Comparison of ENCODE assay signal across 10 cellular contexts in the genomic region with DNA sequence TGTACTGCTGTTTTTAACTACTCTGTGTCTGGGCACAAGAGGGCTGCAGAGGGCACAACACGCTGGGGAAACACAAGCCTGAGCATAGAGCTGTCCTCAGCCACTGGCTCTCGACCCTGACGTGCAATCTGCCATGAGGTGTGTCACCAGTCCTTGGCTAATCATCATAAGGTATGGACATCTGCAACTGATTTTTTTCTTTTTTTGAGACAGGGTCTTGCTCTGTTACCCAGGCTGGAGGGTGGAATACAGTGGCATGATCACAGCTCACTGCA. TPM values are rescaled to one million over a fixed set of nuclear protein-coding genes. Genes with fewer than 3 reads are reported as not detected.
DNase-seq lines count a peak whose midpoint lies in the region; ATAC-seq and TF ChIP-seq lines count a peak whose summit lies in the region.
"Had no signal": no experiment of that assay in that cellular context is flagged by ENCODE, and none has a peak within 500 bp of the region (broad histone marks: within the 10 kb centered on the region; RNA-seq: fewer than 3 reads in every experiment).

No MANE protein-coding gene starts in this region.

- no peaks in the 10 kb centered on the region for H3K9me2 ChIP-seq in SK-N-SH

- H3K18ac ChIP-seq in mesendoderm (ENCODE audit: low read length): peak overlapping the region; percentile 3

- no peak overlapping the region for H3K4ac ChIP-seq in mesendoderm (ENCODE audit: low read depth, low read length)

- H2BK120ac ChIP-seq in mesendoderm (ENCODE audit: low read depth, low read length): no peak overlapping the region

- H3K9ac ChIP-seq in SK-N-SH (peak overlapping the region; percentile 59; the same call in 1 of the 2 replicates), mesendoderm (ENCODE audit: low read length) (peak overlapping the region; percentile 36), subcutaneous abdominal adipose tissue (ENCODE audit: low read length in 5 of 5) (no peak overlapping the region)

- H3K79me2 ChIP-seq in SK-N-SH (ENCODE audit: insufficient read depth) (peaks cover 93% of the 10 kb centered on the region), mesendoderm (ENCODE audit: control insufficient read depth, insufficient read depth, low read length) (peaks cover 79% of the 10 kb centered on the region)

- H2BK15ac ChIP-seq in mesendoderm (replicated peaks; ENCODE audit: low read depth): no peak overlapping the region

- no peak for DNase-seq in SK-N-SH
- no peak for DNase-seq in ascending aorta (ENCODE audit: low spot score in 2 of 2)
- no peak for DNase-seq in mesendoderm
- DNase-seq in NOMO-1 (lab: John Stamatoyannopoulos, UW; ENCODE audit: unreplicated experiment in 2 of 2): no peak
- DNase-seq: activated T-cell treated with anti-CD3 and anti-CD28 coated beads, Interleukin-2, amount 50 U/mL, for 4 hours; GDM1 had no signal

- H4K5ac ChIP-seq in mesendoderm (ENCODE audit: low read length): no peak overlapping the region

- peaks cover 64% of the 10 kb centered on the region for H3F3A ChIP-seq in SK-N-SH (replicated peaks; ENCODE audit: insufficient read depth)

- no peak overlapping the region for H2BK5ac ChIP-seq in mesendoderm (ENCODE audit: low read length)

- no peak overlapping the region for H3K23ac ChIP-seq in mesendoderm (ENCODE audit: low read length)

- H3K4me2 ChIP-seq in SK-N-SH (peak overlapping the region; percentile 91), mesendoderm (ENCODE audit: low read length) (no peak overlapping the region)

- POLR2A ChIA-PET in SK-N-SH (lab: Yijun Ruan, JAX): interaction anchor here (2.1 kb wide), 1 partner anchor 35 kb away, joined by 11 read pairs; a partner anchor contains a TSS

- no peak overlapping the region for H4K8ac ChIP-seq in mesendoderm (ENCODE audit: low read depth, low read length)

- H3K4me1 ChIP-seq in SK-N-SH (ENCODE audit: control insufficient read depth in 1 of 2, insufficient read depth in 2 of 2, low read depth in 1 of 2, low read length in 1 of 2): peaks cover 39 to 73% of the 10 kb centered on the region in 2 experiments; a peak in 3 of 4 replicates
- H3K4me1 ChIP-seq in ascending aorta: peaks cover 45 to 87% of the 10 kb centered on the region in 2 donors
- H3K4me1 ChIP-seq in mesendoderm (ENCODE audit: control insufficient read depth, low read depth, low read length): peaks cover 40% of the 10 kb centered on the region
- peaks cover 56 to 96% (median 93%) of the 10 kb centered on the region in 5 donors for H3K4me1 ChIP-seq in subcutaneous abdominal adipose tissue (ENCODE audit: control insufficient read depth in 5 of 5, insufficient read depth in 5 of 5, low read length in 5 of 5)

- peaks cover 19% of the 10 kb centered on the region for H4K20me1 ChIP-seq in SK-N-SH (ENCODE audit: insufficient read depth)

- CTCF ChIA-PET in SK-N-SH (lab: Yijun Ruan, JAX): interaction anchor here (0.8 to 12.5 kb wide), 5 partner anchors 7 to 28 kb away, joined by 4 to 148 read pairs (median 12); a partner anchor contains a TSS

- H3K9me3 ChIP-seq in SK-N-SH: no peaks in the 10 kb centered on the region
- H3K9me3 ChIP-seq in ascending aorta: no peaks in the 10 kb centered on the region
- no peaks in the 10 kb centered on the region for H3K9me3 ChIP-seq in subcutaneous abdominal adipose tissue (ENCODE audit: control insufficient read depth in 5 of 5, low read length in 5 of 5)

- H3K27ac ChIP-seq in SK-N-SH (ENCODE audit: low read depth in 2 of 2, low read length in 1 of 2) (peak overlapping the region; percentile 80 to 100; a peak in 3 of 4 replicates), ascending aorta (peak overlapping the region; percentile 89 to 90), mesendoderm (ENCODE audit: low read depth, low read length) (peak overlapping the region; percentile 19), subcutaneous abdominal adipose tissue (ENCODE audit: low read depth, low read length) (peak overlapping the region; percentile 94)

- no peaks in the 10 kb centered on the region for H3K27me3 ChIP-seq in SK-N-SH (ENCODE audit: insufficient read depth)
- H3K27me3 ChIP-seq in ascending aorta: no peaks in the 10 kb centered on the region
- no peaks in the 10 kb centered on the region for H3K27me3 ChIP-seq in mesendoderm (ENCODE audit: insufficient read depth, low read length, poor library complexity)
- no peaks in the 10 kb centered on the region for H3K27me3 ChIP-seq in subcutaneous abdominal adipose tissue (ENCODE audit: control insufficient read depth in 5 of 5, insufficient read depth in 4 of 5, low read length in 5 of 5)

- no peak overlapping the region for H3K4me3 ChIP-seq in SK-N-SH (ENCODE audit: low read depth in 2 of 2, low read length in 1 of 2)
- no peak overlapping the region for H3K4me3 ChIP-seq in ascending aorta
- no peak overlapping the region for H3K4me3 ChIP-seq in mesendoderm (ENCODE audit: low read length)
- H3K4me3 ChIP-seq in subcutaneous abdominal adipose tissue (ENCODE audit: low read depth in 1 of 5, low read length in 5 of 5): peak overlapping the region in 3 of 5 donors; percentile 26 to 44 (median 42)

- no peak for TF ChIP-seq EP300 in SK-N-SH (IDR thresholded peaks at IDR 0.05; ENCODE audit: borderline replicate concordance in 1 of 2, low read depth in 1 of 2, low read length in 1 of 2)

- peak overlapping the region; percentile 61 for H3K56ac ChIP-seq in mesendoderm (ENCODE audit: low read length)

- ATAC-seq in SK-N-SH treated with all-trans-retinoic acid at 6 μM for 48 hours (no peak), HG02870 (IDR thresholded peaks at IDR 0.05; ENCODE audit: unreplicated experiment) (no peak), HG03097 (IDR thresholded peaks at IDR 0.05; ENCODE audit: low FRiP score, unreplicated experiment) (no peak)
- ATAC-seq: activated T-cell treated with anti-CD3 and anti-CD28 coated beads, Interleukin-2, amount 50 U/mL, for 4 hours had no signal

- TF ChIP-seq CTCF in SK-N-SH (IDR thresholded peaks at IDR 0.05) (no peak), ascending aorta (IDR thresholded peaks at IDR 0.05) (no peak)

- no peak overlapping the region for H2AK5ac ChIP-seq in mesendoderm (ENCODE audit: low read length)

- no peak overlapping the region for H2AFZ ChIP-seq in SK-N-SH (ENCODE audit: low read depth)

- no peak for TF ChIP-seq RAD21 in SK-N-SH (IDR thresholded peaks at IDR 0.05; ENCODE audit: low read length)

- peaks cover 0 to 7% of the 10 kb centered on the region in 2 experiments for H3K36me3 ChIP-seq in SK-N-SH (replicated peaks in 1 of 2; ENCODE audit: control insufficient read depth in 1 of 2, insufficient read depth in 2 of 2, low read length in 1 of 2)
- H3K36me3 ChIP-seq in ascending aorta: no peaks in the 10 kb centered on the region
- no peaks in the 10 kb centered on the region for H3K36me3 ChIP-seq in mesendoderm (ENCODE audit: control insufficient read depth, insufficient read depth, low read length)
- H3K36me3 ChIP-seq in subcutaneous abdominal adipose tissue (ENCODE audit: control insufficient read depth in 5 of 5, insufficient read depth in 5 of 5, low read length in 5 of 5): no peaks in the 10 kb centered on the region

- peaks cover 25% of the 10 kb centered on the region for H3K79me1 ChIP-seq in mesendoderm (ENCODE audit: low read length)

- 91% methylated on average over 3 of the region's 3 CpGs for WGBS in SK-N-SH (ENCODE audit: low lambda C conversion rate)
- WGBS in mesendoderm (ENCODE audit: extremely low coverage, insufficient coverage, low lambda C conversion rate): no CpG with 5 or more reads among the region's 3 CpGs

- intact Hi-C loops in ascending aorta (cut with DNase I): no loop called here

TF ChIP-seq in SK-N-SH, 30 proteins besides CTCF, POLR2A, EP300 and RAD21 (continues in another document):
- TF ChIP-seq, protein P1, sequence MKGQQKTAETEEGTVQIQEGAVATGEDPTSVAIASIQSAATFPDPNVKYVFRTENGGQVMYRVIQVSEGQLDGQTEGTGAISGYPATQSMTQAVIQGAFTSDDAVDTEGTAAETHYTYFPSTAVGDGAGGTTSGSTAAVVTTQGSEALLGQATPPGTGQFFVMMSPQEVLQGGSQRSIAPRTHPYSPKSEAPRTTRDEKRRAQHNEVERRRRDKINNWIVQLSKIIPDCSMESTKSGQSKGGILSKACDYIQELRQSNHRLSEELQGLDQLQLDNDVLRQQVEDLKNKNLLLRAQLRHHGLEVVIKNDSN (IDR thresholded peaks at IDR 0.05; ENCODE audit: borderline replicate concordance, low read depth): no peak
- TF ChIP-seq RFX5 (IDR thresholded peaks at IDR 0.05; ENCODE audit: low read length): no peak

TF ChIP-seq in SK-N-SH treated with all-trans-retinoic acid at 6 μM for 48 hours, 23 proteins besides CTCF, POLR2A, EP300 and RAD21 (continues in another document):
- TF ChIP-seq PPARA (CRISPR knock-in tag; IDR thresholded peaks at IDR 0.05; ENCODE audit: borderline replicate concordance): no peak

RNA-seq across cellular contexts. Expression of a gene that starts 29.5 kb away (rescaled TPM):
- 63.0 and 89.0 TPM in 2 replicates for polyA plus RNA-seq in SK-N-SH (2012; rRNA removed)
- 56.9 and 70.1 TPM in 2 replicates for polyA plus RNA-seq in SK-N-SH (2012; cell fraction: cytosol; rRNA removed)
- polyA plus RNA-seq in SK-N-SH (2012; cell fraction: nucleus; rRNA removed): 269 and 301 TPM in 2 replicates
- 282 TPM for total RNA-seq in ascending aorta
- 147 TPM for polyA plus RNA-seq in mesendoderm (2013, experiment 1 of 2)
- 148 TPM for polyA plus RNA-seq in mesendoderm (2013, experiment 2 of 2)

RNA-seq across cellular contexts. Expression of a gene that starts 35.1 kb away (rescaled TPM):
- polyA plus RNA-seq in SK-N-SH (2012; rRNA removed): 5,975 and 6,606 TPM in 2 replicates
- polyA plus RNA-seq in SK-N-SH (2012; cell fraction: cytosol; rRNA removed): 4,575 and 6,412 TPM in 2 replicates
- 2,397 and 2,614 TPM in 2 replicates for polyA plus RNA-seq in SK-N-SH (2012; cell fraction: nucleus; rRNA removed)
- 2,244 TPM for total RNA-seq in ascending aorta
- 3,852 TPM for polyA plus RNA-seq in mesendoderm (2013, experiment 1 of 2)
- polyA plus RNA-seq in mesendoderm (2013, experiment 2 of 2): 3,764 TPM

RNA-seq across cellular contexts. Expression of a gene that starts 41.5 kb away (rescaled TPM):
- 41.2 and 54.4 TPM in 2 replicates for polyA plus RNA-seq in SK-N-SH (2012; rRNA removed)
- polyA plus RNA-seq in SK-N-SH (2012; cell fraction: cytosol; rRNA removed): 17.0 and 20.0 TPM in 2 replicates
- 224 and 236 TPM in 2 replicates for polyA plus RNA-seq in SK-N-SH (2012; cell fraction: nucleus; rRNA removed)
- 49.0 TPM for total RNA-seq in ascending aorta
- 33.6 TPM for polyA plus RNA-seq in mesendoderm (2013, experiment 1 of 2)
- 32.3 TPM for polyA plus RNA-seq in mesendoderm (2013, experiment 2 of 2)

RNA-seq across cellular contexts. Expression of a gene that starts 55.6 kb away (rescaled TPM):
- polyA plus RNA-seq in SK-N-SH (2012; rRNA removed): not detected in 2 replicates
- polyA plus RNA-seq in SK-N-SH (2012; cell fraction: cytosol; rRNA removed): not detected in 2 replicates
- not detected in 2 replicates for polyA plus RNA-seq in SK-N-SH (2012; cell fraction: nucleus; rRNA removed)
- total RNA-seq in ascending aorta: not detected
- not detected for polyA plus RNA-seq in mesendoderm (2013, experiment 1 of 2)
- polyA plus RNA-seq in mesendoderm (2013, experiment 2 of 2): not detected

RNA-seq across cellular contexts. Expression of a gene that starts 57.0 kb away (rescaled TPM):
- not detected in 2 replicates for polyA plus RNA-seq in SK-N-SH (2012; rRNA removed)
- polyA plus RNA-seq in SK-N-SH (2012; cell fraction: cytosol; rRNA removed): not detected in 2 replicates
- not detected in 2 replicates for polyA plus RNA-seq in SK-N-SH (2012; cell fraction: nucleus; rRNA removed)
- total RNA-seq in ascending aorta: not detected
- not detected for polyA plus RNA-seq in mesendoderm (2013, experiment 1 of 2)
- not detected for polyA plus RNA-seq in mesendoderm (2013, experiment 2 of 2)

Comparison
In these comparisons a context has a peak if more than half of its experiments do, and no peak if none do; other contexts are left out.
1. H3K27ac ChIP-seq: peak in every context shown above with its lines; median percentile 94 in subcutaneous abdominal adipose tissue; 90 in SK-N-SH; 90 in ascending aorta; 19 in mesendoderm.
2. H3K4me3 ChIP-seq: peak in subcutaneous abdominal adipose tissue (3 of 5); none in SK-N-SH (0 of 2), ascending aorta (0 of 2) and mesendoderm (single experiment).
3. H3K9ac ChIP-seq: peak in SK-N-SH (single experiment) and mesendoderm (single experiment); none in subcutaneous abdominal adipose tissue (0 of 5).